11 cellular contexts compared by ENCODE assay signal in genomic region chr9:112858625-112859147, GRCh38. TPM values are rescaled to one million over a fixed set of nuclear protein-coding genes. Genes with fewer than 3 reads are reported as not detected.
DNase-seq lines count a peak whose midpoint lies in the region; ATAC-seq and TF ChIP-seq lines count a peak whose summit lies in the region.
"Had no signal": no experiment of that assay in that cellular context is flagged by ENCODE, and none has a peak within 500 bp of the region (broad histone marks: within the 10 kb centered on the region; RNA-seq: fewer than 3 reads in every experiment).

No MANE protein-coding gene starts in this region.

- H2AFZ ChIP-seq in OCI-LY3 (ENCODE audit: low read depth, low read length): no peak overlapping the region

- no peaks in the 10 kb centered on the region for H3K9me3 Mint-ChIP-seq in memory B cell
- H3K9me3 Mint-ChIP-seq in activated T-helper 1 cell treated with anti-CD3 and anti-CD28 coated beads, Interleukin-12 subunit alpha, Interleukin-12 subunit beta, Interleukin-2, Interleukin-4 antibody, amounts not matched to agents 30 ng/mL and 10 ng/mL and 1 ng/mL, durations not matched to agents 14 hours and 24 hours and 36 hours: no peaks in the 10 kb centered on the region
- H3K9me3 Mint-ChIP-seq in CD4-positive, alpha-beta T cell: no peaks in the 10 kb centered on the region
- H3K9me3 Mint-ChIP-seq: T-helper 1 cell treated with Interleukin-12 subunit alpha and Interleukin-12 subunit beta and Interleukin-4 antibody, amounts not matched to agents 30 μg/mL and 1 μg/mL, for 36 hours had no signal

- POLR2A ChIA-PET in CD4-positive, alpha-beta T cell (lab: Charles Lee): no interaction called here

- peak in 1 of 2 donors; percentile 30 for DNase-seq in memory B cell (ENCODE audit: low spot score in 2 of 2)
- no peak for DNase-seq in activated T-helper 1 cell treated with anti-CD3 and anti-CD28 coated beads, Interleukin-12 subunit alpha, Interleukin-12 subunit beta, Interleukin-2, Interleukin-4 antibody, amounts not matched to agents 30 ng/mL and 10 ng/mL and 1 ng/mL, durations not matched to agents 14 hours and 24 hours and 36 hours (ENCODE audit: low spot score)
- DNase-seq in activated CD4-positive, alpha-beta T cell treated with anti-CD3 and anti-CD28 coated beads, Interleukin-2, amount 50 U/mL, for 4 hours: no peak
- DNase-seq in CD4-positive, alpha-beta T cell: no peak
- DNase-seq in epidermal melanocyte (ENCODE audit: insufficient read length, low spot score): no peak

- peak overlapping the region; percentile 82 for H3K27ac ChIP-seq in OCI-LY3 (ENCODE audit: low read length)
- H3K27ac ChIP-seq in CD4-positive, alpha-beta T cell (ENCODE audit: low read depth, low read length): no peak overlapping the region

- peak; percentile 25; the same call in 1 of the 2 replicates for TF ChIP-seq CTCF in OCI-LY3 (IDR thresholded peaks at IDR 0.05; ENCODE audit: low read depth, low read length)
- TF ChIP-seq CTCF in CD4-positive, alpha-beta T cell (IDR thresholded peaks at IDR 0.05): no peak

- peak overlapping the region; percentile 74 for H3K4me2 ChIP-seq in OCI-LY3 (ENCODE audit: low read length)

- peaks cover 2% of the 10 kb centered on the region; the same call in 1 of the 2 replicates for H4K20me1 ChIP-seq in OCI-LY3 (ENCODE audit: insufficient read depth, low read length)

- no peaks in the 10 kb centered on the region for H3K27me3 Mint-ChIP-seq in memory B cell
- peaks cover 7% of the 10 kb centered on the region for H3K27me3 Mint-ChIP-seq in activated T-helper 1 cell treated with anti-CD3 and anti-CD28 coated beads, Interleukin-12 subunit alpha, Interleukin-12 subunit beta, Interleukin-2, Interleukin-4 antibody, amounts not matched to agents 30 ng/mL and 10 ng/mL and 1 ng/mL, durations not matched to agents 14 hours and 24 hours and 36 hours (ENCODE audit: insufficient read depth)
- H3K27me3 Mint-ChIP-seq in CD4-positive, alpha-beta T cell: no peaks in the 10 kb centered on the region

- H3K4me3 Mint-ChIP-seq in memory B cell: no peak overlapping the region
- H3K4me3 Mint-ChIP-seq in activated T-helper 1 cell treated with anti-CD3 and anti-CD28 coated beads, Interleukin-12 subunit alpha, Interleukin-12 subunit beta, Interleukin-2, Interleukin-4 antibody, amounts not matched to agents 30 ng/mL and 10 ng/mL and 1 ng/mL, durations not matched to agents 14 hours and 24 hours and 36 hours: no peak overlapping the region
- H3K4me3 Mint-ChIP-seq in CD4-positive, alpha-beta T cell: no peak overlapping the region
- H3K4me3 Mint-ChIP-seq: T-helper 1 cell treated with Interleukin-12 subunit alpha and Interleukin-12 subunit beta and Interleukin-4 antibody, amounts not matched to agents 30 μg/mL and 1 μg/mL, for 36 hours had no signal

- H3K4me3 ChIP-seq in OCI-LY3 (ENCODE audit: low read length): peak overlapping the region; percentile 40
- H3K4me3 ChIP-seq: skin epidermis had no signal

- intact Hi-C loops in activated T-helper 1 cell treated with anti-CD3 and anti-CD28 coated beads, Interleukin-12 subunit alpha, Interleukin-12 subunit beta, Interleukin-2, Interleukin-4 antibody, amounts not matched to agents 30 ng/mL and 10 ng/mL and 1 ng/mL, durations not matched to agents 14 hours and 24 hours and 36 hours (cut with micrococcal nuclease): no loop called here
- intact Hi-C loops in CD4-positive, alpha-beta T cell (cut with DNase I, micrococcal nuclease): no loop called here

- H3K36me3 Mint-ChIP-seq in memory B cell: peaks cover 5% of the 10 kb centered on the region
- no peaks in the 10 kb centered on the region for H3K36me3 Mint-ChIP-seq in activated T-helper 1 cell treated with anti-CD3 and anti-CD28 coated beads, Interleukin-12 subunit alpha, Interleukin-12 subunit beta, Interleukin-2, Interleukin-4 antibody, amounts not matched to agents 30 ng/mL and 10 ng/mL and 1 ng/mL, durations not matched to agents 14 hours and 24 hours and 36 hours (ENCODE audit: low read depth)
- peaks cover 25% of the 10 kb centered on the region for H3K36me3 Mint-ChIP-seq in CD4-positive, alpha-beta T cell (ENCODE audit: low read depth)

- no peaks in the 10 kb centered on the region for H3K36me3 ChIP-seq in OCI-LY3 (replicated peaks; ENCODE audit: low read depth, low read length)

- 0 out of 2 replicates have a peak, but pooled peaks cover 7% of the 10 kb centered on the region for H3K27me3 ChIP-seq in OCI-LY3 (ENCODE audit: low read depth, low read length)
- no peaks in the 10 kb centered on the region for H3K27me3 ChIP-seq in CD4-positive, alpha-beta T cell (ENCODE audit: control insufficient read depth, insufficient read depth, low read length)

- CTCF ChIA-PET in CD4-positive, alpha-beta T cell (lab: Charles Lee): no interaction called here

- H3K4me1 ChIP-seq in OCI-LY3 (ENCODE audit: low read length): peaks cover 58% of the 10 kb centered on the region

- H3K9me3 ChIP-seq in OCI-LY3 (ENCODE audit: insufficient read depth, low read length): no peaks in the 10 kb centered on the region
- no peaks in the 10 kb centered on the region for H3K9me3 ChIP-seq in CD4-positive, alpha-beta T cell (ENCODE audit: control insufficient read depth, low read length)

- H3K27ac Mint-ChIP-seq in memory B cell: no peak overlapping the region
- H3K27ac Mint-ChIP-seq in activated T-helper 1 cell treated with anti-CD3 and anti-CD28 coated beads, Interleukin-12 subunit alpha, Interleukin-12 subunit beta, Interleukin-2, Interleukin-4 antibody, amounts not matched to agents 30 ng/mL and 10 ng/mL and 1 ng/mL, durations not matched to agents 14 hours and 24 hours and 36 hours: no peak overlapping the region
- no peak overlapping the region for H3K27ac Mint-ChIP-seq in CD4-positive, alpha-beta T cell
- H3K27ac Mint-ChIP-seq: T-helper 1 cell treated with Interleukin-12 subunit alpha and Interleukin-12 subunit beta and Interleukin-4 antibody, amounts not matched to agents 30 μg/mL and 1 μg/mL, for 36 hours had no signal

- H3K79me2 ChIP-seq in OCI-LY3 (ENCODE audit: low read length): no peaks in the 10 kb centered on the region

- peak overlapping the region; percentile 48; the same call in 1 of the 2 replicates for H3K9ac ChIP-seq in OCI-LY3 (ENCODE audit: low read length)

- H3K4me1 Mint-ChIP-seq in memory B cell: peaks cover 30% of the 10 kb centered on the region
- peaks cover 8% of the 10 kb centered on the region for H3K4me1 Mint-ChIP-seq in activated T-helper 1 cell treated with anti-CD3 and anti-CD28 coated beads, Interleukin-12 subunit alpha, Interleukin-12 subunit beta, Interleukin-2, Interleukin-4 antibody, amounts not matched to agents 30 ng/mL and 10 ng/mL and 1 ng/mL, durations not matched to agents 14 hours and 24 hours and 36 hours (ENCODE audit: low read depth)
- H3K4me1 Mint-ChIP-seq in CD4-positive, alpha-beta T cell (ENCODE audit: low read depth): no peaks in the 10 kb centered on the region

- ATAC-seq in GM18861 (IDR thresholded peaks at IDR 0.05; ENCODE audit: unreplicated experiment) (peak; percentile 62), HG02642 (IDR thresholded peaks at IDR 0.05; ENCODE audit: poor library complexity, unreplicated experiment) (peak; percentile 62), memory B cell (ENCODE audit: low read depth) (peak; percentile 97)
- no peak for ATAC-seq in CD4-positive, alpha-beta T cell (ENCODE audit: poor library complexity)

RNA-seq across cellular contexts. Expression of gene SLC46A2, which starts 32.0 kb away (rescaled TPM):
- not detected in 2 replicates for total RNA-seq in activated T-helper 1 cell treated with anti-CD3 and anti-CD28 coated beads, Interleukin-12 subunit alpha, Interleukin-12 subunit beta, Interleukin-2, Interleukin-4 antibody, amounts not matched to agents 30 ng/mL and 10 ng/mL and 1 ng/mL, durations not matched to agents 14 hours and 24 hours and 36 hours
- total RNA-seq in CD4-positive, alpha-beta T cell: not detected
- total RNA-seq: H1 had no signal
